Comparison of ENCODE assay signal across 8 cellular contexts in genomic region chr11:61971177-61972111, GRCh38. TPM values are rescaled to one million over a fixed set of nuclear protein-coding genes. Genes with fewer than 3 reads are reported as not detected.
DNase-seq lines count a peak whose midpoint lies in the region; ATAC-seq and TF ChIP-seq lines count a peak whose summit lies in the region.

No MANE protein-coding gene starts in this region.

- no peaks in the 10 kb centered on the region for H3K9me3 Mint-ChIP-seq in activated T-cell treated with anti-CD3 and anti-CD28 coated beads, Interleukin-2, amount 50 U/mL, for 24 hours

- H3K4me3 ChIP-seq in HFF-Myc (replicated peaks; ENCODE audit: low read depth, low read length), result no peak overlapping the region
- peak overlapping the region; percentile 14 for H3K4me3 ChIP-seq in thoracic aorta

- H3K27ac Mint-ChIP-seq in activated T-cell treated with anti-CD3 and anti-CD28 coated beads, Interleukin-2, amount 50 U/mL, for 24 hours, result peak overlapping the region; percentile 70

- no peaks in the 10 kb centered on the region for H3K27me3 ChIP-seq in thoracic aorta (replicated peaks; ENCODE audit: insufficient read depth)

- no peaks in the 10 kb centered on the region for H3K9me3 ChIP-seq in thoracic aorta

- H3K36me3 Mint-ChIP-seq in activated T-cell treated with anti-CD3 and anti-CD28 coated beads, Interleukin-2, amount 50 U/mL, for 24 hours (ENCODE audit: low read depth), result peaks cover 11% of the 10 kb centered on the region

- H3K4me1 ChIP-seq in thoracic aorta (ENCODE audit: control insufficient read depth in 1 of 2, low read depth in 2 of 2), result peaks cover 54 to 82% of the 10 kb centered on the region in 2 donors

- no peak for TF ChIP-seq CTCF in HFF-Myc (IDR thresholded peaks at IDR 0.05; ENCODE audit: low read depth, low read length, missing control alignments)
- TF ChIP-seq CTCF in thoracic aorta (IDR thresholded peaks at IDR 0.05), result no peak

- H3K4me1 Mint-ChIP-seq in activated T-cell treated with anti-CD3 and anti-CD28 coated beads, Interleukin-2, amount 50 U/mL, for 24 hours (ENCODE audit: low read depth), result peaks cover 53% of the 10 kb centered on the region

- peak overlapping the region; percentile 98 to 99 for H3K27ac ChIP-seq in thoracic aorta

- DNase-seq in COLO668 (lab: John Stamatoyannopoulos, UW; ENCODE audit: unreplicated experiment) (peak; percentile 72), HFF-Myc (ENCODE audit: extremely low read depth, low read depth) (peak; percentile 96), NCI-H748 treated with DMSO at 0.1 percent for 48 hours (lab: John Stamatoyannopoulos, UW) (peak; percentile 21), fibroblast of peridontal ligament (ENCODE audit: extremely low read depth) (peak; percentile 98), myocyte (ENCODE audit: low read depth) (peak; percentile 98), thoracic aorta (ENCODE audit: low spot score) (peak; percentile 98)
- peak; percentile 57 for DNase-seq in activated T-cell treated with anti-CD3 and anti-CD28 coated beads, Interleukin-2, amount 50 U/mL, for 24 hours

- H3K27me3 Mint-ChIP-seq in activated T-cell treated with anti-CD3 and anti-CD28 coated beads, Interleukin-2, amount 50 U/mL, for 24 hours, result no peaks in the 10 kb centered on the region

- peak; percentile 45 for ATAC-seq in thoracic aorta (ENCODE audit: insufficient number of reproducible peaks, low FRiP score, low read depth)
- ATAC-seq in HG03025 (IDR thresholded peaks at IDR 0.05; ENCODE audit: low FRiP score, unreplicated experiment), result no peak

- no peaks in the 10 kb centered on the region for H3K36me3 ChIP-seq in thoracic aorta

- peak overlapping the region; percentile 8 for H3K4me3 Mint-ChIP-seq in activated T-cell treated with anti-CD3 and anti-CD28 coated beads, Interleukin-2, amount 50 U/mL, for 24 hours

RNA-seq across cellular contexts. Expression of gene FTH1, which starts 4.0 kb away (rescaled TPM):
- total RNA-seq in myocyte, result 436 and 518 TPM in 2 replicates
- polyA plus RNA-seq in myocyte (2012), result 11,787 TPM
- 1,000 to 10,000 TPM; 1,820 to 2,025 TPM for total RNA-seq in thoracic aorta

RNA-seq across cellular contexts. Expression of gene BEST1, which starts 21.3 kb away (rescaled TPM):
- 1.7 and 1.8 TPM in 2 replicates for total RNA-seq in myocyte
- 6.8 TPM for polyA plus RNA-seq in myocyte (2012)
- total RNA-seq in thoracic aorta, result 1 to 10 TPM; 4.7 to 8.0 TPM

RNA-seq across cellular contexts. Expression of gene RAB3IL1, which starts 54.1 kb away (rescaled TPM):
- total RNA-seq in myocyte (3.0 and 4.3 TPM in 2 replicates), thoracic aorta (10 to 100 TPM; 20.8 to 45.4 TPM)
- polyA plus RNA-seq in myocyte (2012), result 8.1 TPM

Comparison
In these comparisons a context has a peak if more than half of its experiments do, and no peak if none do; other contexts are left out.
1. DNase-seq: peak in every context shown above with its lines; median percentile 98 in fibroblast of peridontal ligament; 98 in myocyte; 98 in thoracic aorta; 96 in HFF-Myc; 72 in COLO668; 57 in activated T-cell treated with anti-CD3 and anti-CD28 coated beads, Interleukin-2, amount 50 U/mL, for 24 hours; 21 in NCI-H748 treated with DMSO at 0.1 percent for 48 hours.